ENCODE assay signal across 15 cellular contexts in the genomic region with DNA sequence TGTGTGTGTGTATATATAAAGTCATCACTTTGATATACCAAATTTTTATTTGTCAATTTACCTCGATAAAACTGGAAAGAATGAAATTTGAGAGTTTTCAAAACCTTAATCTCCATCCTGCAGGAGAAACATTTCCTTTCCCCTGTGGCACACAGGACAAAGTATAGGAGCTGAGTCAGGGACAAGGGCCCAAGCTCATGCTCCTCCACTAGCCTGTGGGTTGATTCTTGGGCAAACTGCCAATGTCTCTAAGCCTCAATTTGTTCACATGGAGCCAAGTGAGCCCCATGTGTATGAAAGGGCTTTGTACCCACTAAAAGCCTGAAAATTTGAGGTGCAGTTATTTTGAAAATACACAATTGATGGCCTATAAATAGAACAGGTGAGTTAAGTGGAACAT.
DNase-seq lines count a peak whose midpoint lies in the region; ATAC-seq, FAIRE-seq and TF ChIP-seq lines count a peak whose summit lies in the region.
"Had no signal": no experiment of that assay in that cellular context is flagged by ENCODE, and none has a peak within 500 bp of the region (broad histone marks: within the 10 kb centered on the region; RNA-seq: fewer than 3 reads in every experiment).

No MANE protein-coding gene starts in this region.

- peak; percentile 11 for DNase-seq in NCI-H1436 (lab: John Stamatoyannopoulos, UW)
- DNase-seq in NCI-H1436 treated with DMSO at 0.1 percent for 48 hours (lab: John Stamatoyannopoulos, UW), result no peak
- DNase-seq in NCI-H226, result peak; percentile 71
- peak; percentile 77 for DNase-seq in bronchial epithelial cell (ENCODE audit: low read depth)
- DNase-seq in retinal pigment epithelial cell (ENCODE audit: low read depth), result peak; percentile 76
- no peak for DNase-seq in NAMALWA (ENCODE audit: low spot score)
- DNase-seq in left colon, result no peak
- DNase-seq: activated CD8-positive, alpha-beta memory T cell treated with anti-CD3 and anti-CD28 coated beads, Interleukin-2, amount 50 U/mL, for 4 hours; aorta; DND-41; NCI-H146 had no signal

- no peak for FAIRE-seq in bronchial epithelial cell (lab: Jason Lieb, UNC)
- FAIRE-seq: A204.1, TTC549 had no signal

- H3K4me3 ChIP-seq in bronchial epithelial cell (ENCODE audit: low read depth, low read length) (no peak overlapping the region), retinal pigment epithelial cell (ENCODE audit: low read length) (no peak overlapping the region)
- H3K4me3 ChIP-seq: thoracic aorta had no signal

- H3K36me3 ChIP-seq in bronchial epithelial cell (ENCODE audit: control insufficient read depth, insufficient read depth, low read length), result no peaks in the 10 kb centered on the region
- H3K36me3 ChIP-seq: thoracic aorta had no signal

- ATAC-seq in GM21528 (IDR thresholded peaks at IDR 0.05; ENCODE audit: low FRiP score, unreplicated experiment) (no peak), left colon (no peak)

- H3K27me3 ChIP-seq in bronchial epithelial cell (ENCODE audit: control insufficient read depth, insufficient read depth, low read length), result peaks cover 10% of the 10 kb centered on the region

- intact Hi-C loops in left colon (cut with DNase I, micrococcal nuclease), result no loop called here

- no peak for TF ChIP-seq CTCF in bronchial epithelial cell (IDR thresholded peaks at IDR 0.05; ENCODE audit: insufficient read depth, low read length, severe bottlenecking)
- no peak for TF ChIP-seq CTCF in retinal pigment epithelial cell (conservative IDR thresholded peaks at IDR 0.05; ENCODE audit: low read depth, low read length)

Comparison
In these comparisons a context has a peak if more than half of its experiments do, and no peak if none do; other contexts are left out.
1. DNase-seq: peak in NCI-H1436 (single experiment), NCI-H226 (single experiment), bronchial epithelial cell (single experiment) and retinal pigment epithelial cell (single experiment); none in NCI-H1436 treated with DMSO at 0.1 percent for 48 hours (single experiment), NAMALWA (single experiment) and left colon (0 of 2).